ENCODE assay signal across 7 cellular contexts in the genomic region with DNA sequence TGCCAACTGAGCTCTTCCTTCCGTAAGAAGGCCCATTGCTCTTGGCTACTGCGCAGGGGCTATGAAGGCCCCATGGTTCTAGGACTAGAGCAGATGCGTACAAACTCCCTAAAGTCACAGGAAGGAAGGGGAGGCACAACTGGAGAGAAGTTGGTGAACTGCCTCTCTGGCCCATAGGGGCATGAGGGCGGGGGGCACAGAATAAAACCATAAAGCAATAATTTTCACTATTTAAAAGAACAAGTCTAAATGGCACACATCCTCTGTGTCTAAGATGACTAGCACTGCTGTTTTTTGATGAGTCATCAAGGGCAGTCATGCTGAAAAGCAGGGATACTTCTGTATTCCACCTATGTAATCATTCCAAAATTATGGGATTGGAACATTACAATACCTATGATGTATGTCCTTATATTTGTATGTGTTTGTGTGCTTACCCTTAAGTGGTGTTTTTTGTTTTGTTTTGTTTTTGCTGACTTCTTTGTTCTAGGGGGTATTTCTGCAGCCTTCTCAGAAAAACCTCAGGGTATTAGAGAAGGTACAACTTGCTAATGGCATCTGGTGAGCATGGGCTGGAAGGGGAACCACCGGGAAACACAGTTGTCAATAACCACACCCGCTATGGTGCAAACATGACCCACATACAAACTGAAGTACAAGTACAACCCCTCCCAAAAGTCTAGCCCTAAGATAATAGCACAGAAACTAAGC. TPM values are rescaled to one million over a fixed set of nuclear protein-coding genes. Genes with fewer than 3 reads are reported as not detected.
DNase-seq lines count a peak whose midpoint lies in the region; FAIRE-seq and TF ChIP-seq lines count a peak whose summit lies in the region.

No MANE protein-coding gene starts in this region.

- H3K36me3 Mint-ChIP-seq in HFFc6 (ENCODE audit: low read depth) = peaks cover 10% of the 10 kb centered on the region
- H3K36me3 Mint-ChIP-seq in activated naive CD4-positive, alpha-beta T cell treated with anti-CD3 and anti-CD28 coated beads, Interleukin-2, amount 50 U/mL, for 24 hours = peaks cover 1% of the 10 kb centered on the region

- TF ChIP-seq CTCF in GM13977 (IDR thresholded peaks at IDR 0.05; ENCODE audit: extremely low read depth, insufficient read depth, missing control alignments) (no peak), HFFc6 (IDR thresholded peaks at IDR 0.05) (no peak)

- no peaks in the 10 kb centered on the region for H3K9me3 Mint-ChIP-seq in HFFc6
- H3K9me3 Mint-ChIP-seq in activated naive CD4-positive, alpha-beta T cell treated with anti-CD3 and anti-CD28 coated beads, Interleukin-2, amount 50 U/mL, for 24 hours = no peaks in the 10 kb centered on the region

- H3K27ac Mint-ChIP-seq in HFFc6 = peak overlapping the region; percentile 79
- H3K27ac Mint-ChIP-seq in activated naive CD4-positive, alpha-beta T cell treated with anti-CD3 and anti-CD28 coated beads, Interleukin-2, amount 50 U/mL, for 24 hours = peak overlapping the region; percentile 61

- H3K27me3 Mint-ChIP-seq in HFFc6 (ENCODE audit: insufficient read depth) = no peaks in the 10 kb centered on the region
- no peaks in the 10 kb centered on the region for H3K27me3 Mint-ChIP-seq in activated naive CD4-positive, alpha-beta T cell treated with anti-CD3 and anti-CD28 coated beads, Interleukin-2, amount 50 U/mL, for 24 hours

- in situ Hi-C loops in GM13977 (cut with MboI; ENCODE audit: low pct_unique_long_range_greater_than_20kb, low sequenced_read_pairs, unreplicated experiment) = no loop called here

- H3K4me1 Mint-ChIP-seq in HFFc6 (ENCODE audit: low read depth) = peaks cover 82% of the 10 kb centered on the region
- H3K4me1 Mint-ChIP-seq in activated naive CD4-positive, alpha-beta T cell treated with anti-CD3 and anti-CD28 coated beads, Interleukin-2, amount 50 U/mL, for 24 hours = peaks cover 67% of the 10 kb centered on the region

- DNase-seq in GM13977 (ENCODE audit: low spot score) (peak; percentile 44), HFFc6 (peak; percentile 42), NCI-H748 (lab: John Stamatoyannopoulos, UW; ENCODE audit: unreplicated experiment) (peak; percentile 7), kidney tubule cell (ENCODE audit: low spot score) (peak; percentile 83), urothelium cell line (ENCODE audit: low spot score) (peak; percentile 71), NCI-H774 (lab: John Stamatoyannopoulos, UW) (no peak)

- peak overlapping the region; percentile 53 for H3K4me3 Mint-ChIP-seq in HFFc6
- no peak overlapping the region for H3K4me3 Mint-ChIP-seq in activated naive CD4-positive, alpha-beta T cell treated with anti-CD3 and anti-CD28 coated beads, Interleukin-2, amount 50 U/mL, for 24 hours

- no peak for FAIRE-seq in urothelium cell line (lab: Jason Lieb, UNC)

RNA-seq across cellular contexts. Expression of gene B4GALT5, which starts 36.9 kb away (rescaled TPM):
- 10 to 100 TPM; 19.7 to 25.0 (median 21.9) TPM for total RNA-seq in HFFc6 (2021; fragmentation: NEBNext Ultra II Directional; extraction: Animal tissue kit (Norgen Biotek cat#: 25700))
